In the genomic region with DNA sequence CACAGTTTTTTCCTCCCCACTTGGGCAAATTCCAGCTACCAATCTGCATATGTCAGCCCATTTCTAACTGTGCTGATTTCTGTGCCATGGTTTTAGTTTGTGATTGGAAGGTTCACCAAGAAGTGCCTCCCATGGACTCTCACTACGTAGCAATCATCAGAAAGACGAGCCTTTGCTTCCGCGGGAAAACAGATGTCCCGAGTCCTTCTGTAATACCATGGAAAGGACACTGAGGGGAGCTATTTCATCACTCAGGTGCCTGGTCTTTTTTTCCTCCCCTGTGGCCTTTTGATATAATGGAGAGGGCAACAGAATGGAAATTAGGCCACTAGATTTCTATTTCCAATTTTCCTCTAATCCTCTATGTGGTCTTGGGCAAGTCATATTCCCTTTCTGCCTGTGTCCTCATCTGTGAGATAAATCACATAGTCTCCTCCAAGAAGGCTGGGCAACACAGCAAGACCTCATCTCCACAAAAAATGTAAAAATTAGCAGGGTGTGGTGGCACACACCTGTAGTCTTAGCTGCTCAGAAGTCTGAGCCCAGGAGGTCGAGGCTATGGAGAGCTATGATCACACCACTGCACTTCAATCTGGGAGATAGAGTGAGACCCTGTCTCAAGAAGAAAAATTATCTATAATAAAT, we compare ENCODE assay signal across 1 cellular context.
TF ChIP-seq lines count a peak whose summit lies in the region.

No MANE protein-coding gene starts in this region.

TF ChIP-seq in HEK293, 187 proteins besides CTCF, POLR2A, EP300 and RAD21 (continued from another document):
- TF ChIP-seq ZNF654 (tag by site-specific recombination; IDR thresholded peaks at IDR 0.05; ENCODE audit: low read depth), result peak; percentile 99
- TF ChIP-seq SCRT2 (tag by site-specific recombination; IDR thresholded peaks at IDR 0.05), result peak; percentile 33; the same call in 1 of the 2 replicates
- TF ChIP-seq ZNF660 (tag by site-specific recombination; IDR thresholded peaks at IDR 0.05), result peak; percentile 85
- peak; percentile 51; the same call in 1 of the 2 replicates for TF ChIP-seq ZBTB17 (tag by site-specific recombination; IDR thresholded peaks at IDR 0.05)
- TF ChIP-seq, protein P1, sequence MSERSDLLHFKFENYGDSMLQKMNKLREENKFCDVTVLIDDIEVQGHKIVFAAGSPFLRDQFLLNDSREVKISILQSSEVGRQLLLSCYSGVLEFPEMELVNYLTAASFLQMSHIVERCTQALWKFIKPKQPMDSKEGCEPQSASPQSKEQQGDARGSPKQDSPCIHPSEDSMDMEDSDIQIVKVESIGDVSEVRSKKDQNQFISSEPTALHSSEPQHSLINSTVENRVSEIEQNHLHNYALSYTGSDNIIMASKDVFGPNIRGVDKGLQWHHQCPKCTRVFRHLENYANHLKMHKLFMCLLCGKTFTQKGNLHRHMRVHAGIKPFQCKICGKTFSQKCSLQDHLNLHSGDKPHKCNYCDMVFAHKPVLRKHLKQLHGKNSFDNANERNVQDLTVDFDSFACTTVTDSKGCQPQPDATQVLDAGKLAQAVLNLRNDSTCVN (tag by site-specific recombination; optimal IDR thresholded peaks at IDR 0.05), result no peak
- TF ChIP-seq ZNF658 (tag by site-specific recombination; IDR thresholded peaks at IDR 0.05), result no peak
- TF ChIP-seq HOXA7 (CRISPR knock-in tag; IDR thresholded peaks at IDR 0.05; ENCODE audit: borderline replicate concordance), result no peak
- no peak for TF ChIP-seq ZNF529 (tag by site-specific recombination; IDR thresholded peaks at IDR 0.05; ENCODE audit: insufficient replicate concordance)
- TF ChIP-seq ZNF366 (tag by site-specific recombination; conservative IDR thresholded peaks at IDR 0.05), result 0 out of 2 replicates have a peak, but pooled peaks have one; percentile 32
- 0 out of 2 replicates have a peak, but pooled peaks have one; percentile 39 for TF ChIP-seq ZSCAN30 (tag by site-specific recombination; IDR thresholded peaks at IDR 0.05)
- TF ChIP-seq ZSCAN16 (tag by site-specific recombination; IDR thresholded peaks at IDR 0.05), result no peak
- TF ChIP-seq, protein P2, sequence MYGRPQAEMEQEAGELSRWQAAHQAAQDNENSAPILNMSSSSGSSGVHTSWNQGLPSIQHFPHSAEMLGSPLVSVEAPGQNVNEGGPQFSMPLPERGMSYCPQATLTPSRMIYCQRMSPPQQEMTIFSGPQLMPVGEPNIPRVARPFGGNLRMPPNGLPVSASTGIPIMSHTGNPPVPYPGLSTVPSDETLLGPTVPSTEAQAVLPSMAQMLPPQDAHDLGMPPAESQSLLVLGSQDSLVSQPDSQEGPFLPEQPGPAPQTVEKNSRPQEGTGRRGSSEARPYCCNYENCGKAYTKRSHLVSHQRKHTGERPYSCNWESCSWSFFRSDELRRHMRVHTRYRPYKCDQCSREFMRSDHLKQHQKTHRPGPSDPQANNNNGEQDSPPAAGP (tag by site-specific recombination; IDR thresholded peaks at IDR 0.05), result peak; percentile 45; the same call in 1 of the 2 replicates
- TF ChIP-seq KLF10 (tag by site-specific recombination; IDR thresholded peaks at IDR 0.05), result no peak
TF ChIP-seq in HEK293: peak in this region for 14.
